8 cellular contexts compared by ENCODE assay signal in the genomic region with DNA sequence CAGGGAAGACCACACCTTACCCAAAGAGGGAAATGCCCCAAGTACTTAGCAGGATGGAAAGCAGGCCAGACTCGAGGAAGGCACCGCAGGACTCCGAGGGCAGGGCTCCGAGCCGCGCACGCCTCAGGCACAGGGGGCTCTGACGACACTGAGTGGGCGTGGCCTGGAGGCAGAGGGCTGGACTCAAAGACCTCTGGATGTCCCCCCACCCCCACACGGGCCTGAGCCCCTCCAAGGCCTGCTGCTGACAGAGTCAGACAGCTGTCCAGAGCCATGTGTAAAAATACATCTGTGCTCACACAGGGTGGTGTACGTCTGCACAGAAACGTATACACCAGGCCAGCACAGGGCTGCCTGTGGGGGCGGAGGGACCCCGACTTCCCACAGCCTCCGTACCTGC. TPM values are rescaled to one million over a fixed set of nuclear protein-coding genes. Genes with fewer than 3 reads are reported as not detected.
DNase-seq lines count a peak whose midpoint lies in the region; ATAC-seq and TF ChIP-seq lines count a peak whose summit lies in the region.

No MANE protein-coding gene starts in this region.

- H3K36me3 ChIP-seq in CD4-positive, alpha-beta memory T cell (ENCODE audit: insufficient read depth, low read length) = peaks cover 6% of the 10 kb centered on the region
- H3K36me3 ChIP-seq in fibroblast of lung (ENCODE audit: control insufficient read depth, insufficient read depth, low read length) (peaks cover 12% of the 10 kb centered on the region), neural progenitor cell (no peaks in the 10 kb centered on the region)

- peak overlapping the region; percentile 82 to 92 (median 88) for H3K4me3 Mint-ChIP-seq in CD4-positive, alpha-beta memory T cell
- H3K4me3 Mint-ChIP-seq in neural progenitor cell = peak overlapping the region; percentile 95

- H3K9ac ChIP-seq in fibroblast of lung (ENCODE audit: insufficient read depth, low read length) = no peak overlapping the region
- peak overlapping the region; percentile 60 for H3K9ac ChIP-seq in neural progenitor cell

- intact Hi-C loops in CD4-positive, alpha-beta memory T cell (cut with micrococcal nuclease) = no loop called here

- H3K4me2 ChIP-seq in fibroblast of lung (ENCODE audit: extremely low read depth, insufficient read depth, low read length) (peak overlapping the region; percentile 76), neural progenitor cell (peak overlapping the region; percentile 100)

- H4K20me1 ChIP-seq in fibroblast of lung (ENCODE audit: control insufficient read depth, extremely low read depth, insufficient read depth, low read length) (no peaks in the 10 kb centered on the region), neural progenitor cell (ENCODE audit: low read depth) (peaks cover 63% of the 10 kb centered on the region)

- POLR2A ChIA-PET in CD4-positive, alpha-beta memory T cell (lab: Charles Lee; ENCODE audit: partially characterized antibody) = interaction anchor here (0.9 to 2.9 kb wide), 7 partner anchors 10 to 41 kb away, joined by 3 to 18 read pairs (median 4); a partner anchor contains a TSS

- H3K4me1 Mint-ChIP-seq in CD4-positive, alpha-beta memory T cell = peaks cover 16 to 57% (median 35%) of the 10 kb centered on the region in 4 donors
- H3K4me1 Mint-ChIP-seq in neural progenitor cell = peaks cover 36% of the 10 kb centered on the region

- peak overlapping the region; percentile 69 to 90 (median 86) for H3K27ac Mint-ChIP-seq in CD4-positive, alpha-beta memory T cell
- H3K27ac Mint-ChIP-seq in neural progenitor cell = peak overlapping the region; percentile 83

- no peaks in the 10 kb centered on the region for H3K27me3 ChIP-seq in CD4-positive, alpha-beta memory T cell (ENCODE audit: insufficient read depth, low read length)
- H3K27me3 ChIP-seq in fibroblast of lung (ENCODE audit: control insufficient read depth, insufficient read depth, low read length) (no peaks in the 10 kb centered on the region), neural progenitor cell (peaks cover 34% of the 10 kb centered on the region)

- no peaks in the 10 kb centered on the region for H3K9me3 ChIP-seq in CD4-positive, alpha-beta memory T cell (ENCODE audit: control insufficient read depth in 1 of 2, low read length in 2 of 2)
- no peaks in the 10 kb centered on the region for H3K9me3 ChIP-seq in fibroblast of lung (ENCODE audit: control insufficient read depth, insufficient read depth, low read depth, low read length)
- no peaks in the 10 kb centered on the region for H3K9me3 ChIP-seq in neural progenitor cell (ENCODE audit: low read depth)

- peaks cover 0 to 4% of the 10 kb centered on the region in 2 donors for H3K36me3 Mint-ChIP-seq in CD4-positive, alpha-beta memory T cell
- H3K36me3 Mint-ChIP-seq in neural progenitor cell = peaks cover 2% of the 10 kb centered on the region

- peaks cover 29% of the 10 kb centered on the region for H3F3A ChIP-seq in neural progenitor cell (ENCODE audit: low read depth)

- peak in 1 of 5 donors; percentile 44 for DNase-seq in CD4-positive, alpha-beta memory T cell
- no peak for DNase-seq in Jurkat, Clone E6-1 (ENCODE audit: low read depth, low spot score)
- peak; percentile 84 for DNase-seq in activated CD8-positive, alpha-beta memory T cell treated with anti-CD3 and anti-CD28 coated beads, Interleukin-2, amount 50 U/mL, for 48 hours
- DNase-seq in fibroblast of lung (ENCODE audit: low read depth in 2 of 2) = peak; percentile 53 to 57
- DNase-seq in neural progenitor cell (ENCODE audit: low spot score) = peak; percentile 78
- DNase-seq in SHP77 treated with DMSO at 0.1 percent for 48 hours (lab: John Stamatoyannopoulos, UW) = no peak
- DNase-seq in NCI-H187 treated with DMSO at 0.1 percent for 48 hours (lab: John Stamatoyannopoulos, UW) = no peak

- H2AFZ ChIP-seq in fibroblast of lung (ENCODE audit: low read length) (no peak overlapping the region), neural progenitor cell (replicated peaks) (no peak overlapping the region)

- peak overlapping the region in 1 of 2 donors; percentile 61 for H3K4me3 ChIP-seq in CD4-positive, alpha-beta memory T cell (ENCODE audit: low read length in 2 of 2)
- H3K4me3 ChIP-seq in Jurkat, Clone E6-1 (ENCODE audit: low read length) = peak overlapping the region; percentile 72
- H3K4me3 ChIP-seq in fibroblast of lung (replicated peaks in 1 of 4; ENCODE audit: control extremely low read depth in 1 of 4, insufficient read depth in 1 of 4, low read depth in 3 of 4, low read length in 4 of 4) = peak overlapping the region; percentile 62 to 75 (median 66)
- H3K4me3 ChIP-seq in neural progenitor cell = peak overlapping the region; percentile 95

- ATAC-seq in HG02970 (IDR thresholded peaks at IDR 0.05; ENCODE audit: low FRiP score, unreplicated experiment) = no peak

- peak overlapping the region; percentile 65 for H3K27ac ChIP-seq in CD4-positive, alpha-beta memory T cell (ENCODE audit: low read depth, low read length)
- H3K27ac ChIP-seq in fibroblast of lung (ENCODE audit: insufficient read depth, low read length) (peak overlapping the region; percentile 69), neural progenitor cell (no peak overlapping the region)

- H3K79me2 ChIP-seq in fibroblast of lung (ENCODE audit: control insufficient read depth, insufficient read depth, low read length) = peaks cover 53% of the 10 kb centered on the region
- peaks cover 36% of the 10 kb centered on the region for H3K79me2 ChIP-seq in neural progenitor cell (ENCODE audit: low read depth)

- no peaks in the 10 kb centered on the region for H3K27me3 Mint-ChIP-seq in CD4-positive, alpha-beta memory T cell
- H3K27me3 Mint-ChIP-seq in neural progenitor cell (ENCODE audit: insufficient read depth, low read depth) = peaks cover 18% of the 10 kb centered on the region

- CTCF ChIA-PET in CD4-positive, alpha-beta memory T cell (lab: Charles Lee; ENCODE audit: partially characterized antibody) = no interaction called here

- TF ChIP-seq CTCF in fibroblast of lung (conservative IDR thresholded peaks at IDR 0.05 in 1 of 2, IDR thresholded peaks at IDR 0.05 in 1 of 2; ENCODE audit: low read depth in 1 of 2, low read length in 2 of 2) (no peak), neural progenitor cell (IDR thresholded peaks at IDR 0.05) (no peak)

- no peaks in the 10 kb centered on the region for H3K9me3 Mint-ChIP-seq in CD4-positive, alpha-beta memory T cell
- H3K9me3 Mint-ChIP-seq in neural progenitor cell = no peaks in the 10 kb centered on the region

- H3K4me1 ChIP-seq in CD4-positive, alpha-beta memory T cell (ENCODE audit: insufficient read depth, low read length) = peaks cover 38% of the 10 kb centered on the region
- peaks cover 9% of the 10 kb centered on the region for H3K4me1 ChIP-seq in fibroblast of lung (ENCODE audit: control insufficient read depth, extremely low read depth, insufficient read depth, low read length)
- peaks cover 24% of the 10 kb centered on the region for H3K4me1 ChIP-seq in neural progenitor cell

RNA-seq across cellular contexts. Expression of a gene that starts 1.4 kb away (rescaled TPM):
- total RNA-seq in CD4-positive, alpha-beta memory T cell = 10 to 100 TPM; 88.7 to 90.5 TPM
- 10 to 100 TPM in 1 of 2 donors, 1 to 10 TPM in 1; 5.3 to 23.5 TPM for polyA plus RNA-seq in CD4-positive, alpha-beta memory T cell
- 149 TPM for polyA plus RNA-seq in Jurkat, Clone E6-1 (2012; ENCODE audit: insufficient read depth, insufficient read length)
- total RNA-seq in fibroblast of lung = 127 and 131 TPM in 2 replicates
- polyA plus RNA-seq in fibroblast of lung = 83.2 and 109 TPM in 2 replicates
- polyA plus RNA-seq in fibroblast of lung (2012) = 98.5 and 138 TPM in 2 replicates
- polyA minus RNA-seq in fibroblast of lung (ENCODE audit: low replicate concordance) = 376 and 400 TPM in 2 replicates
- 67.2 and 92.4 TPM in 2 replicates for total RNA-seq in neural progenitor cell (ENCODE audit: low replicate concordance)

RNA-seq across cellular contexts. Expression of a gene that starts 6.8 kb away (rescaled TPM):
- 10 to 100 TPM; 11.6 to 12.3 TPM for total RNA-seq in CD4-positive, alpha-beta memory T cell
- polyA plus RNA-seq in CD4-positive, alpha-beta memory T cell = 1 to 10 TPM; 2.0 to 2.1 TPM
- 4.2 TPM for polyA plus RNA-seq in Jurkat, Clone E6-1 (2012; ENCODE audit: insufficient read depth, insufficient read length)
- total RNA-seq in fibroblast of lung (2.3 and 2.8 TPM in 2 replicates), neural progenitor cell (ENCODE audit: low replicate concordance) (0.41 and 1.1 TPM in 2 replicates)
- polyA plus RNA-seq in fibroblast of lung = 0.99 and 1.1 TPM in 2 replicates
- polyA plus RNA-seq in fibroblast of lung (2012) = 1.7 and 2.1 TPM in 2 replicates
- 2.6 and 4.9 TPM in 2 replicates for polyA minus RNA-seq in fibroblast of lung (ENCODE audit: low replicate concordance)

RNA-seq across cellular contexts. Expression of a gene that starts 41.2 kb away (rescaled TPM):
- 10 to 100 TPM; 69.3 to 80.2 TPM for total RNA-seq in CD4-positive, alpha-beta memory T cell
- 100 to 1,000 TPM; 208 to 266 TPM for polyA plus RNA-seq in CD4-positive, alpha-beta memory T cell
- polyA plus RNA-seq in Jurkat, Clone E6-1 (2012; ENCODE audit: insufficient read depth, insufficient read length) = 269 TPM
- total RNA-seq in fibroblast of lung = 60.6 and 65.1 TPM in 2 replicates
- polyA plus RNA-seq in fibroblast of lung = 26.1 and 37.4 TPM in 2 replicates
- polyA plus RNA-seq in fibroblast of lung (2012) = 56.6 and 101 TPM in 2 replicates
- polyA minus RNA-seq in fibroblast of lung (ENCODE audit: low replicate concordance) = 10.0 and 10.9 TPM in 2 replicates
- 139 and 231 TPM in 2 replicates for total RNA-seq in neural progenitor cell (ENCODE audit: low replicate concordance)

Comparison
In these comparisons a context has a peak if more than half of its experiments do, and no peak if none do; other contexts are left out.
1. DNase-seq: peak in activated CD8-positive, alpha-beta memory T cell treated with anti-CD3 and anti-CD28 coated beads, Interleukin-2, amount 50 U/mL, for 48 hours (single experiment), fibroblast of lung (2 of 2) and neural progenitor cell (single experiment); none in Jurkat, Clone E6-1 (single experiment), SHP77 treated with DMSO at 0.1 percent for 48 hours (single experiment) and NCI-H187 treated with DMSO at 0.1 percent for 48 hours (single experiment).